ENCODE assay signal across 12 cellular contexts in genomic region chr20:61925555-61926252, GRCh38.
DNase-seq lines count a peak whose midpoint lies in the region; ATAC-seq and TF ChIP-seq lines count a peak whose summit lies in the region.
"Had no signal": no experiment of that assay in that cellular context is flagged by ENCODE, and none has a peak within 500 bp of the region (broad histone marks: within the 10 kb centered on the region; RNA-seq: fewer than 3 reads in every experiment).

No MANE protein-coding gene starts in this region.

- TF ChIP-seq CTCF in gastroesophageal sphincter (IDR thresholded peaks at IDR 0.05): no peak

- H3K36me3 ChIP-seq in gastroesophageal sphincter: no peaks in the 10 kb centered on the region
- H3K36me3 ChIP-seq: pancreas had no signal

- peaks cover 32% of the 10 kb centered on the region for H3K27me3 ChIP-seq in gastroesophageal sphincter
- H3K27me3 ChIP-seq: pancreas had no signal

- no peak overlapping the region for H3K4me3 ChIP-seq in gastroesophageal sphincter
- H3K4me3 ChIP-seq: pancreas had no signal

- H3K4me3 Mint-ChIP-seq in activated naive CD8-positive, alpha-beta T cell treated with anti-CD3 and anti-CD28 coated beads, Interleukin-2, amount 10 ng/mL, durations not matched to agents 7 days and 5 days: no peak overlapping the region
- no peak overlapping the region for H3K4me3 Mint-ChIP-seq in activated naive CD8-positive, alpha-beta T cell treated with anti-CD3 and anti-CD28 coated beads, Interleukin-2, amount 50 U/mL, for 24 hours

- no peaks in the 10 kb centered on the region for H3K9me3 ChIP-seq in gastroesophageal sphincter
- H3K9me3 ChIP-seq: pancreas had no signal

- H3K4me1 Mint-ChIP-seq in activated naive CD8-positive, alpha-beta T cell treated with anti-CD3 and anti-CD28 coated beads, Interleukin-2, amount 10 ng/mL, durations not matched to agents 7 days and 5 days: no peaks in the 10 kb centered on the region
- no peaks in the 10 kb centered on the region for H3K4me1 Mint-ChIP-seq in activated naive CD8-positive, alpha-beta T cell treated with anti-CD3 and anti-CD28 coated beads, Interleukin-2, amount 50 U/mL, for 24 hours

- WGBS in gastroesophageal sphincter (ENCODE audit: low coverage in 1 of 2), 2 donors: 50% methylated on average over 2 of the region's 21 CpGs; no CpG with 5 or more reads in 1 of the 2 donors

- no peak for ATAC-seq in activated naive CD8-positive, alpha-beta T cell treated with anti-CD3 and anti-CD28 coated beads, Interleukin-2, amount 10 ng/mL, durations not matched to agents 7 days and 5 days (ENCODE audit: low read depth)
- no peak for ATAC-seq in activated naive CD8-positive, alpha-beta T cell treated with anti-CD3 and anti-CD28 coated beads, Interleukin-2, amount 50 U/mL, for 24 hours
- no peak for ATAC-seq in gastroesophageal sphincter
- ATAC-seq in HG03045 (IDR thresholded peaks at IDR 0.05; ENCODE audit: unreplicated experiment): no peak
- ATAC-seq: pancreas had no signal

- no peak for TF ChIP-seq EP300 in gastroesophageal sphincter (IDR thresholded peaks at IDR 0.05)

- H3K27ac ChIP-seq in gastroesophageal sphincter: no peak overlapping the region
- H3K27ac ChIP-seq: KMS-11, pancreas had no signal

- H3K27me3 Mint-ChIP-seq in activated naive CD8-positive, alpha-beta T cell treated with anti-CD3 and anti-CD28 coated beads, Interleukin-2, amount 10 ng/mL, durations not matched to agents 7 days and 5 days: peaks cover 3% of the 10 kb centered on the region
- H3K27me3 Mint-ChIP-seq in activated naive CD8-positive, alpha-beta T cell treated with anti-CD3 and anti-CD28 coated beads, Interleukin-2, amount 50 U/mL, for 24 hours: no peaks in the 10 kb centered on the region

- H3K27ac Mint-ChIP-seq in activated naive CD8-positive, alpha-beta T cell treated with anti-CD3 and anti-CD28 coated beads, Interleukin-2, amount 10 ng/mL, durations not matched to agents 7 days and 5 days: no peak overlapping the region
- H3K27ac Mint-ChIP-seq in activated naive CD8-positive, alpha-beta T cell treated with anti-CD3 and anti-CD28 coated beads, Interleukin-2, amount 50 U/mL, for 24 hours: no peak overlapping the region

- no peaks in the 10 kb centered on the region for H3K4me1 ChIP-seq in gastroesophageal sphincter
- H3K4me1 ChIP-seq: pancreas had no signal

- H3K9me3 Mint-ChIP-seq in activated naive CD8-positive, alpha-beta T cell treated with anti-CD3 and anti-CD28 coated beads, Interleukin-2, amount 10 ng/mL, durations not matched to agents 7 days and 5 days: no peaks in the 10 kb centered on the region
- no peaks in the 10 kb centered on the region for H3K9me3 Mint-ChIP-seq in activated naive CD8-positive, alpha-beta T cell treated with anti-CD3 and anti-CD28 coated beads, Interleukin-2, amount 50 U/mL, for 24 hours

- peak; percentile 5 for DNase-seq in activated naive CD8-positive, alpha-beta T cell treated with anti-CD3 and anti-CD28 coated beads, Interleukin-2, amount 10 ng/mL, durations not matched to agents 7 days and 5 days
- no peak for DNase-seq in activated naive CD8-positive, alpha-beta T cell treated with anti-CD3 and anti-CD28 coated beads, Interleukin-2, amount 50 U/mL, for 24 hours
- DNase-seq in NCI-H2196 (lab: John Stamatoyannopoulos, UW; ENCODE audit: unreplicated experiment): peak; percentile 65
- DNase-seq in brain pericyte (ENCODE audit: low read depth, low spot score): peak; percentile 13
- peak; percentile 55 for DNase-seq in smooth muscle cell of the brain vasculature (ENCODE audit: low read depth, low spot score)
- no peak for DNase-seq in activated CD4-positive, alpha-beta T cell treated with anti-CD3 and anti-CD28 coated beads, Interleukin-2, amount 50 U/mL, for 4 hours
- DNase-seq: activated CD4-positive, alpha-beta T cell treated with anti-CD3 and anti-CD28 coated beads, Interleukin-2, amount 50 U/mL, for 1 hour; SHP77 had no signal

- H3K36me3 Mint-ChIP-seq in activated naive CD8-positive, alpha-beta T cell treated with anti-CD3 and anti-CD28 coated beads, Interleukin-2, amount 10 ng/mL, durations not matched to agents 7 days and 5 days: no peaks in the 10 kb centered on the region
- H3K36me3 Mint-ChIP-seq in activated naive CD8-positive, alpha-beta T cell treated with anti-CD3 and anti-CD28 coated beads, Interleukin-2, amount 50 U/mL, for 24 hours (ENCODE audit: low read depth): no peaks in the 10 kb centered on the region

- POLR2A ChIA-PET in activated naive CD8-positive, alpha-beta T cell treated with anti-CD3 and anti-CD28 coated beads, Interleukin-2, amount 10 ng/mL, durations not matched to agents 7 days and 5 days (lab: Charles Lee): no interaction called here

- TF ChIP-seq POLR2A in gastroesophageal sphincter (IDR thresholded peaks at IDR 0.05): no peak

Comparison
In these comparisons a context has a peak if more than half of its experiments do, and no peak if none do; other contexts are left out.
1. DNase-seq: peak in activated naive CD8-positive, alpha-beta T cell treated with anti-CD3 and anti-CD28 coated beads, Interleukin-2, amount 10 ng/mL, durations not matched to agents 7 days and 5 days (single experiment), NCI-H2196 (single experiment), brain pericyte (single experiment) and smooth muscle cell of the brain vasculature (single experiment); none in activated naive CD8-positive, alpha-beta T cell treated with anti-CD3 and anti-CD28 coated beads, Interleukin-2, amount 50 U/mL, for 24 hours (single experiment) and activated CD4-positive, alpha-beta T cell treated with anti-CD3 and anti-CD28 coated beads, Interleukin-2, amount 50 U/mL, for 4 hours (0 of 2).